8 cellular contexts compared by ENCODE assay signal in the genomic region with DNA sequence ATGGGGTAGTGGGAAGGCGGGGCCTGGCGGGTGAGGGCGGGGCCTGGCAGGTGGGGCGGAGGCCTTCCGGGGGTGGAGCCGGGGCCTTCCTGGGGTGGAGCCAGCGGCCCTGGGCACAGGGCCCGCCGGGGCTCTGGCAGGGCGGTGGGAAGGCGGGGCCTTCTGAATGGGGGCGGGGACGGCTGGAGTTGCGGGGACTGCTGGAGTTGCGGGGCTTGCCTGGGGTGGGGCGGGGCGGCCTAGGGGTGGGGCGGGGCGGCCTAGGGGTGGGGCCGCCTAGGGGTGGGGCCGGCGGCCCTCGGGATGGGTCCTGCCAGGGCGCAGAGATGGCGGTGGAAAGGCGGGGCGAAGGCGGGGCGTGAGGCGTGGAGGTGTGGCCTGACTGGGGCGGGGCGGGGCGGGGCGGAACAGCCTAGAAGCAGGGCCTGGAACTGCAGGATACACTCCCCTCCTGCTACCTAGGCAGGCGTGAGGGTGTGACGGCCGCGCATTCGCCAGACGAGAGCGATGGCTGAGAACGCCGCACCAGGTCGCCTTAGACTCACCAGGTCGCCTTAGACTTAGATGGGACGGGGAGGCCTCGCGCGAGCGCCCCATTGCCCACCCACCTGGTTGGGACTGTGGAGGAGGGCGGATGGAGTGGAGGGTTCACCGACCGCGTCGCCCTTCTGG. TPM values are rescaled to one million over a fixed set of nuclear protein-coding genes. Genes with fewer than 3 reads are reported as not detected.
DNase-seq lines count a peak whose midpoint lies in the region; ATAC-seq, FAIRE-seq and TF ChIP-seq lines count a peak whose summit lies in the region.

No MANE protein-coding gene starts in this region.

- intact Hi-C loops in kidney (cut with DNase I): no loop called here

- no peaks in the 10 kb centered on the region for H3K36me3 ChIP-seq in kidney (ENCODE audit: control insufficient read depth in 1 of 2, insufficient read depth in 2 of 2, low read length in 2 of 2)

- peak overlapping the region; percentile 48 to 59 for H3K4me3 ChIP-seq in kidney (ENCODE audit: low read length in 2 of 2)

- no peak overlapping the region for H3K9ac ChIP-seq in kidney (ENCODE audit: low read length in 2 of 2)

- peaks cover 0 to 2% of the 10 kb centered on the region in 2 donors for H3K4me1 ChIP-seq in kidney (ENCODE audit: control insufficient read depth in 1 of 2, insufficient read depth in 1 of 2, low read depth in 1 of 2, low read length in 2 of 2)

- DNase-seq in 8988T (peak; percentile 94), GM19238 (ENCODE audit: insufficient read length, low spot score) (peak; percentile 87), kidney (peak; percentile 96)
- peak; percentile 76 for DNase-seq in activated CD4-positive, alpha-beta T cell treated with anti-CD3 and anti-CD28 coated beads for 1 hour
- DNase-seq in central memory CD4-positive, alpha-beta T cell: peak; percentile 76
- DNase-seq in stimulated activated CD4-positive, alpha-beta T cell treated with anti-CD3 and anti-CD28 coated beads, Interleukin-2, amount 100 ng/mL, for 24 hours: peak; percentile 82 to 84

- no peak for FAIRE-seq in kidney (lab: Jason Lieb, UNC)

- ATAC-seq in HG03521 (IDR thresholded peaks at IDR 0.05; ENCODE audit: unreplicated experiment): peak; percentile 68
- ATAC-seq in GM18873 (IDR thresholded peaks at IDR 0.05; ENCODE audit: low FRiP score, unreplicated experiment): no peak

- no peak for TF ChIP-seq CTCF in kidney (IDR thresholded peaks at IDR 0.05; ENCODE audit: borderline replicate concordance, extremely low read depth, insufficient read depth)

- H3K27ac ChIP-seq in kidney (ENCODE audit: low read depth in 2 of 2, low read length in 2 of 2): peak overlapping the region; percentile 32 to 75

- no peaks in the 10 kb centered on the region for H3K9me3 ChIP-seq in kidney (ENCODE audit: control insufficient read depth in 1 of 2, low read length in 2 of 2)

RNA-seq across cellular contexts. Expression of gene RRP7A, which starts 19.3 kb away (rescaled TPM):
- total RNA-seq in kidney: 35.2 TPM
- polyA plus RNA-seq in kidney (ENCODE audit: insufficient read depth, low read depth, low replicate concordance): 26.3 TPM

RNA-seq across cellular contexts. Expression of gene SERHL2, which starts 53.5 kb away (rescaled TPM):
- 3.1 TPM for total RNA-seq in kidney
- 4.9 TPM for polyA plus RNA-seq in kidney (ENCODE audit: insufficient read depth, low read depth, low replicate concordance)
